In genomic region chr22:28018461-28018927, GRCh38 we compare ENCODE assay signal across 21 cellular contexts.
DNase-seq lines count a peak whose midpoint lies in the region; ATAC-seq and TF ChIP-seq lines count a peak whose summit lies in the region.
"Had no signal": no experiment of that assay in that cellular context is flagged by ENCODE, and none has a peak within 500 bp of the region (broad histone marks: within the 10 kb centered on the region; RNA-seq: fewer than 3 reads in every experiment).

No MANE protein-coding gene starts in this region.

- peaks cover 2% of the 10 kb centered on the region for H3K27me3 Mint-ChIP-seq in activated naive CD8-positive, alpha-beta T cell treated with anti-CD3 and anti-CD28 coated beads, Interleukin-2, amount 10 ng/mL, durations not matched to agents 7 days and 5 days
- no peaks in the 10 kb centered on the region for H3K27me3 Mint-ChIP-seq in activated naive CD8-positive, alpha-beta T cell treated with anti-CD3 and anti-CD28 coated beads for 36 hours
- H3K27me3 Mint-ChIP-seq: activated CD4-positive, alpha-beta T cell treated with anti-CD3 and anti-CD28 coated beads, Interleukin-2, amount 10 ng/mL, durations not matched to agents 7 days and 5 days had no signal

- H3K9me3 ChIP-seq in RWPE2 (ENCODE audit: severe bottlenecking) (no peaks in the 10 kb centered on the region), suprapubic skin (no peaks in the 10 kb centered on the region)
- H3K9me3 ChIP-seq: HAP-1, neutrophil, vagina had no signal

- H3K4me3 ChIP-seq in RWPE2 (ENCODE audit: severe bottlenecking) (no peak overlapping the region), suprapubic skin (no peak overlapping the region)
- H3K4me3 ChIP-seq: HAP-1, lung, SK-N-MC, vagina had no signal

- ATAC-seq in activated naive CD8-positive, alpha-beta T cell treated with anti-CD3 and anti-CD28 coated beads, Interleukin-2, amount 10 ng/mL, durations not matched to agents 7 days and 5 days (ENCODE audit: low read depth): peak; percentile 25
- no peak for ATAC-seq in RWPE2 (ENCODE audit: low read depth)

- H3K27ac Mint-ChIP-seq in activated naive CD8-positive, alpha-beta T cell treated with anti-CD3 and anti-CD28 coated beads, Interleukin-2, amount 10 ng/mL, durations not matched to agents 7 days and 5 days: no peak overlapping the region
- no peak overlapping the region for H3K27ac Mint-ChIP-seq in activated naive CD8-positive, alpha-beta T cell treated with anti-CD3 and anti-CD28 coated beads for 36 hours
- H3K27ac Mint-ChIP-seq: activated CD4-positive, alpha-beta T cell treated with anti-CD3 and anti-CD28 coated beads, Interleukin-2, amount 10 ng/mL, durations not matched to agents 7 days and 5 days; immature natural killer cell had no signal

- H3K4me1 Mint-ChIP-seq in activated naive CD8-positive, alpha-beta T cell treated with anti-CD3 and anti-CD28 coated beads, Interleukin-2, amount 10 ng/mL, durations not matched to agents 7 days and 5 days: peaks cover 16% of the 10 kb centered on the region
- peaks cover 2% of the 10 kb centered on the region for H3K4me1 Mint-ChIP-seq in activated naive CD8-positive, alpha-beta T cell treated with anti-CD3 and anti-CD28 coated beads for 36 hours

- WGBS in suprapubic skin: 91% methylated on average over 8 of the region's 8 CpGs

- H3K27ac ChIP-seq in RWPE2 (ENCODE audit: poor library complexity, severe bottlenecking) (no peak overlapping the region), suprapubic skin (no peak overlapping the region)
- H3K27ac ChIP-seq: C4-2B, neutrophil, SK-N-MC, vagina had no signal

- TF ChIP-seq CTCF in RWPE2 (IDR thresholded peaks at IDR 0.05; ENCODE audit: poor library complexity, severe bottlenecking) (no peak), suprapubic skin (IDR thresholded peaks at IDR 0.05) (no peak)

- no peak overlapping the region for H3K4me3 Mint-ChIP-seq in activated naive CD8-positive, alpha-beta T cell treated with anti-CD3 and anti-CD28 coated beads, Interleukin-2, amount 10 ng/mL, durations not matched to agents 7 days and 5 days
- H3K4me3 Mint-ChIP-seq in activated naive CD8-positive, alpha-beta T cell treated with anti-CD3 and anti-CD28 coated beads for 36 hours: no peak overlapping the region
- H3K4me3 Mint-ChIP-seq: activated CD4-positive, alpha-beta T cell treated with anti-CD3 and anti-CD28 coated beads, Interleukin-2, amount 10 ng/mL, durations not matched to agents 7 days and 5 days; immature natural killer cell had no signal

- DNase-seq in activated naive CD8-positive, alpha-beta T cell treated with anti-CD3 and anti-CD28 coated beads, Interleukin-2, amount 10 ng/mL, durations not matched to agents 7 days and 5 days: peak; percentile 26
- DNase-seq in activated naive CD8-positive, alpha-beta T cell treated with anti-CD3 and anti-CD28 coated beads for 36 hours: no peak
- DNase-seq in RWPE2 (ENCODE audit: low spot score) (peak; percentile 20), myocyte (ENCODE audit: low read depth) (peak; percentile 30), suprapubic skin (ENCODE audit: low spot score in 2 of 2) (peak; percentile 40 to 76), inferior parietal cortex (ENCODE audit: extremely low spot score) (no peak), cortex of kidney (lab: John Stamatoyannopoulos, UW) (no peak)
- no peak for DNase-seq in stimulated activated CD4-positive, alpha-beta T cell treated with anti-CD3 and anti-CD28 coated beads, Interleukin-4, amount 100 ng/mL, for 24 hours
- DNase-seq: activated CD4-positive, alpha-beta T cell treated with anti-CD3 and anti-CD28 coated beads, Interleukin-2, amount 10 ng/mL, durations not matched to agents 7 days and 5 days; activated naive CD4-positive, alpha-beta T cell treated with anti-CD3 and anti-CD28 coated beads, Interleukin-2, amount 50 U/mL, for 16 hours; cerebellar nuclear complex; effector CD4-positive, alpha-beta T cell; EL; immature natural killer cell; IMR-90 had no signal

- H3K4me1 ChIP-seq in RWPE2 (ENCODE audit: insufficient read depth, poor library complexity, severe bottlenecking) (no peaks in the 10 kb centered on the region), suprapubic skin (peaks cover 44% of the 10 kb centered on the region)
- H3K4me1 ChIP-seq: HAP-1 had no signal

- H3K36me3 ChIP-seq in RWPE2 (ENCODE audit: low read depth) (no peaks in the 10 kb centered on the region), suprapubic skin (peaks cover 8% of the 10 kb centered on the region)
- H3K36me3 ChIP-seq: HAP-1, neutrophil, vagina had no signal

- TF ChIP-seq EP300 in suprapubic skin (IDR thresholded peaks at IDR 0.05): no peak

- H3K36me3 Mint-ChIP-seq in activated naive CD8-positive, alpha-beta T cell treated with anti-CD3 and anti-CD28 coated beads, Interleukin-2, amount 10 ng/mL, durations not matched to agents 7 days and 5 days: no peaks in the 10 kb centered on the region
- H3K36me3 Mint-ChIP-seq in activated naive CD8-positive, alpha-beta T cell treated with anti-CD3 and anti-CD28 coated beads for 36 hours: no peaks in the 10 kb centered on the region
- H3K36me3 Mint-ChIP-seq: immature natural killer cell had no signal

- no peak for TF ChIP-seq POLR2A in suprapubic skin (IDR thresholded peaks at IDR 0.05)

- POLR2A ChIA-PET in activated naive CD8-positive, alpha-beta T cell treated with anti-CD3 and anti-CD28 coated beads, Interleukin-2, amount 10 ng/mL, durations not matched to agents 7 days and 5 days (lab: Charles Lee): no interaction called here

- no peaks in the 10 kb centered on the region for H3K27me3 ChIP-seq in RWPE2 (ENCODE audit: insufficient read depth, poor library complexity, severe bottlenecking)
- no peaks in the 10 kb centered on the region for H3K27me3 ChIP-seq in suprapubic skin
- H3K27me3 ChIP-seq: neutrophil, vagina had no signal

- H3K9me3 Mint-ChIP-seq in activated naive CD8-positive, alpha-beta T cell treated with anti-CD3 and anti-CD28 coated beads, Interleukin-2, amount 10 ng/mL, durations not matched to agents 7 days and 5 days: no peaks in the 10 kb centered on the region
- no peaks in the 10 kb centered on the region for H3K9me3 Mint-ChIP-seq in activated naive CD8-positive, alpha-beta T cell treated with anti-CD3 and anti-CD28 coated beads for 36 hours
- H3K9me3 Mint-ChIP-seq: activated CD4-positive, alpha-beta T cell treated with anti-CD3 and anti-CD28 coated beads, Interleukin-2, amount 10 ng/mL, durations not matched to agents 7 days and 5 days; immature natural killer cell had no signal

Comparison
In these comparisons a context has a peak if more than half of its experiments do, and no peak if none do; other contexts are left out.
1. DNase-seq: peak in activated naive CD8-positive, alpha-beta T cell treated with anti-CD3 and anti-CD28 coated beads, Interleukin-2, amount 10 ng/mL, durations not matched to agents 7 days and 5 days (single experiment), RWPE2 (single experiment), myocyte (single experiment) and suprapubic skin (2 of 2); none in activated naive CD8-positive, alpha-beta T cell treated with anti-CD3 and anti-CD28 coated beads for 36 hours (single experiment), stimulated activated CD4-positive, alpha-beta T cell treated with anti-CD3 and anti-CD28 coated beads, Interleukin-4, amount 100 ng/mL, for 24 hours (single experiment), inferior parietal cortex (single experiment) and cortex of kidney (single experiment).